Comparison of ENCODE assay signal across 7 cellular contexts in the genomic region with DNA sequence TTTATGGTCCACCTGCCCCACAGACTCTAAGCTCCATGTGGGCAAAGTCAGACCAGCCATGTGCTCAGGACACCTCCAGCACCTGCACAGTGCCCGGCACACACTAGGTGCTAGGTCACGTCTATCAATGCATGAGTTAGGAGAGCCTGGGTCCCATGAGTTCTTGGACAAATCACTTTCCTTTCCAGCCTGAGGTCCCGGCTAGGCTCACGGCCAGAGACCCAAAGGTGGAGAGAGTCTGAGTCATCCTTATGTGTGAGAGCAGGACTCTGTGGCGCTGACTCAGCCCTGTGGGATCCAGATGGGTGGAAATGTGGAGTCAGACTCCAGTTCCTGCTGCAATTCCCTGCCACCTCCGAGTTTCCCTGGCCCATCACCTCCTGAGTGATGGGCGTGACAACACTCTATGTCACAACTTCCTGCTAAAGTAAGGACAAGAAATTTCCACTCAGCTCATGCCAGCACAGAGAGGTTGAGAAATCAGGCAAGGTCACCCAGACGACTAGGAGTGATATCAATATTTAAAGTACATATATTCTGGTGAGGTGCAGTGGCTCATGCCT. TPM values are rescaled to one million over a fixed set of nuclear protein-coding genes. Genes with fewer than 3 reads are reported as not detected.
A peak's percentile ranks its signal among the peaks of the same experiment; 100 is the strongest.
DNase-seq lines count a peak whose midpoint lies in the region; ATAC-seq, FAIRE-seq and TF ChIP-seq lines count a peak whose summit lies in the region.

No MANE protein-coding gene starts in this region.

- intact Hi-C loops in sigmoid colon (cut with DNase I), result loop anchor here (2.0 to 5.0 kb wide), 4 partner anchors 42 to 331 kb away; a partner anchor contains a TSS

- H3K4me1 ChIP-seq in sigmoid colon, result peaks cover 0 to 57% (median 52%) of the 10 kb centered on the region in 4 donors

- peak overlapping the region; percentile 15 to 80 (median 74) for H3K27ac ChIP-seq in sigmoid colon

- no peaks in the 10 kb centered on the region for H3K36me3 ChIP-seq in sigmoid colon

- H3K4me3 ChIP-seq in HFF-Myc (replicated peaks; ENCODE audit: low read depth, low read length) (no peak overlapping the region), fibroblast of villous mesenchyme (ENCODE audit: low read depth, low read length) (no peak overlapping the region), sigmoid colon (no peak overlapping the region)

- peak in 1 of 4 donors; percentile 9 for TF ChIP-seq EP300 in sigmoid colon (IDR thresholded peaks at IDR 0.05)

- no peak for FAIRE-seq in frontal cortex (lab: Jason Lieb, UNC)

- no peak for ATAC-seq in HG02870 (IDR thresholded peaks at IDR 0.05; ENCODE audit: unreplicated experiment)

- 16 to 52% methylated on average over 8 of the region's 8 CpGs for WGBS in sigmoid colon, 2 donors

- TF ChIP-seq CTCF in HFF-Myc (IDR thresholded peaks at IDR 0.05; ENCODE audit: low read depth, low read length, missing control alignments) (no peak), fibroblast of villous mesenchyme (IDR thresholded peaks at IDR 0.05; ENCODE audit: insufficient read depth, low read depth, low read length) (no peak), sigmoid colon (IDR thresholded peaks at IDR 0.05) (no peak)

- DNase-seq in HFF-Myc (ENCODE audit: extremely low read depth, low read depth) (peak; percentile 96), SW480 (ENCODE audit: low spot score) (peak; percentile 97), fibroblast of villous mesenchyme (ENCODE audit: low read depth) (peak; percentile 99), sigmoid colon (peak; percentile 96), foreskin melanocyte (no peak), frontal cortex (ENCODE audit: low spot score in 2 of 2) (no peak)

- TF ChIP-seq POLR2A in sigmoid colon (IDR thresholded peaks at IDR 0.05), result no peak

- no peaks in the 10 kb centered on the region for H3K9me3 ChIP-seq in sigmoid colon

- no peaks in the 10 kb centered on the region for H3K27me3 ChIP-seq in sigmoid colon

RNA-seq across cellular contexts. Expression of a gene that starts 2.5 kb away (rescaled TPM):
- total RNA-seq in fibroblast of villous mesenchyme (30.0 and 34.1 TPM in 2 replicates), sigmoid colon (10 to 100 TPM; 22.8 to 27.7 (median 25.5) TPM), frontal cortex (6.5 TPM)
- 10 to 100 TPM; 25.2 to 51.1 (median 37.7) TPM for polyA plus RNA-seq in sigmoid colon

RNA-seq across cellular contexts. Expression of a gene that starts 11.2 kb away (rescaled TPM):
- total RNA-seq in fibroblast of villous mesenchyme (2.6 and 3.5 TPM in 2 replicates), sigmoid colon (1 to 10 TPM in 3 of 4 donors, under 1 TPM in 1; 0.16 to 4.2 (median 2.6) TPM), frontal cortex (6.1 TPM)
- 1 to 10 TPM in 1 of 3 donors, under 1 TPM in 1, not detected in 1; 0.70 to 1.8 TPM for polyA plus RNA-seq in sigmoid colon

RNA-seq across cellular contexts. Expression of a gene that starts 18.3 kb away (rescaled TPM):
- 11.2 and 11.9 TPM in 2 replicates for total RNA-seq in fibroblast of villous mesenchyme
- total RNA-seq in sigmoid colon, result 10 to 100 TPM in 2 of 4 donors, 1 to 10 TPM in 2; 6.0 to 11.9 (median 9.7) TPM
- polyA plus RNA-seq in sigmoid colon, result 10 to 100 TPM; 17.3 to 41.9 (median 24.6) TPM
- total RNA-seq in frontal cortex, result 11.4 TPM

RNA-seq across cellular contexts. Expression of a gene that starts 19.9 kb away (rescaled TPM):
- 39.9 and 44.0 TPM in 2 replicates for total RNA-seq in fibroblast of villous mesenchyme
- total RNA-seq in sigmoid colon, result 100 to 1,000 TPM; 107 to 125 (median 114) TPM
- 100 to 1,000 TPM in 1 of 3 donors, 10 to 100 TPM in 2; 35.6 to 112 (median 87.1) TPM for polyA plus RNA-seq in sigmoid colon
- 28.5 TPM for total RNA-seq in frontal cortex

RNA-seq across cellular contexts. Expression of a gene that starts 41.9 kb away (rescaled TPM):
- 37.1 and 43.8 TPM in 2 replicates for total RNA-seq in fibroblast of villous mesenchyme
- total RNA-seq in sigmoid colon, result 10 to 100 TPM; 28.8 to 73.2 (median 48.7) TPM
- 100 to 1,000 TPM in 1 of 3 donors, 10 to 100 TPM in 2; 85.9 to 254 (median 85.9) TPM for polyA plus RNA-seq in sigmoid colon
- 25.7 TPM for total RNA-seq in frontal cortex

Comparison
In these comparisons a context has a peak if more than half of its experiments do, and no peak if none do; other contexts are left out.
1. DNase-seq: peak in HFF-Myc (single experiment), SW480 (single experiment), fibroblast of villous mesenchyme (single experiment) and sigmoid colon (single experiment); none in foreskin melanocyte (single experiment) and frontal cortex (0 of 2).